ENCODE assay signal across 11 cellular contexts in the genomic region with DNA sequence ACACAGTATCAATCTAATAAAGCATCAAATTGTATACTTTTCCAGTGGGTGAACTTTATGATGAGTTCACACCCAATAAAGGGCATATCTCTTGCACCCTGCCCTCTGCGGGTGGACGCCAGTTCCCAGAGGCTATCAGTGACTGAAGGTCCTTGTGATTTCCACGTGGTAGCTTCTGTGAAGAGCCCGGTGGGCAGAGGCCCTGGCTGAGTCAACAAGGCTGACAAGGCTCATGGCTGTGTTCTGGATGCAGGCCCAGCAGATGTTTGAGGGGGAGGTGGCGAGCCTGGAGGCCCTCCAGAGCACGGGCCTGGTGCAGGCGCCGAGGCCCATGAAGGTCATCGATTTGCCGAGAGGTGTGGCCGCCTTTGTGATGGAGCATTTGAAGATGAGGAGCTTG.
DNase-seq lines count a peak whose midpoint lies in the region; ATAC-seq, FAIRE-seq and TF ChIP-seq lines count a peak whose summit lies in the region.
"Had no signal": no experiment of that assay in that cellular context is flagged by ENCODE, and none has a peak within 500 bp of the region (broad histone marks: within the 10 kb centered on the region; RNA-seq: fewer than 3 reads in every experiment).

No MANE protein-coding gene starts in this region.

- no peaks in the 10 kb centered on the region for H3K9me3 Mint-ChIP-seq in CD8-positive, alpha-beta memory T cell

- H3K4me1 ChIP-seq in colonic mucosa = no peaks in the 10 kb centered on the region
- peaks cover 0 to 3% (median 0%) of the 10 kb centered on the region in 4 donors for H3K4me1 ChIP-seq in right lobe of liver
- H3K4me1 ChIP-seq in CD8-positive, alpha-beta memory T cell (ENCODE audit: insufficient read depth, low read length) = no peaks in the 10 kb centered on the region

- no peaks in the 10 kb centered on the region for H3K36me3 Mint-ChIP-seq in CD8-positive, alpha-beta memory T cell

- H3K36me3 ChIP-seq in colonic mucosa = no peaks in the 10 kb centered on the region
- no peaks in the 10 kb centered on the region for H3K36me3 ChIP-seq in right lobe of liver
- no peaks in the 10 kb centered on the region for H3K36me3 ChIP-seq in CD8-positive, alpha-beta memory T cell (ENCODE audit: insufficient read depth, low read length)
- H3K36me3 ChIP-seq: lower lobe of right lung had no signal

- ATAC-seq in right lobe of liver (peak; percentile 86 to 96 (median 92)), HG02642 (IDR thresholded peaks at IDR 0.05; ENCODE audit: poor library complexity, unreplicated experiment) (no peak)

- FAIRE-seq in RCC 7860 (lab: Jason Lieb, UNC) = no peak

- CTCF ChIA-PET in CD8-positive, alpha-beta memory T cell (lab: Charles Lee) = no interaction called here

- TF ChIP-seq CTCF in colonic mucosa (IDR thresholded peaks at IDR 0.05) (no peak), right lobe of liver (IDR thresholded peaks at IDR 0.05) (no peak)

- POLR2A ChIA-PET in CD8-positive, alpha-beta memory T cell (lab: Charles Lee) = no interaction called here

- H3K27me3 Mint-ChIP-seq in CD8-positive, alpha-beta memory T cell = peaks cover 12 to 24% of the 10 kb centered on the region in 2 donors

- TF ChIP-seq POLR2A in right lobe of liver (IDR thresholded peaks at IDR 0.05) = no peak

- 19% methylated on average over 11 of the region's 11 CpGs for WGBS in right lobe of liver (ENCODE audit: insufficient coverage, low coverage, low lambda C conversion rate, missing lambda C conversion rate)

- DNase-seq in COR-L47 (lab: John Stamatoyannopoulos, UW) = peak; percentile 49
- DNase-seq in NCI-H1105 (lab: John Stamatoyannopoulos, UW) = peak; percentile 52
- peak; percentile 28 for DNase-seq in colonic mucosa
- peak; percentile 73 to 89 (median 76) for DNase-seq in right lobe of liver
- no peak for DNase-seq in T-helper 1 cell
- no peak for DNase-seq in CD8-positive, alpha-beta memory T cell
- no peak for DNase-seq in RCC 7860 (ENCODE audit: low spot score)
- DNase-seq: lower lobe of right lung, NCI-H1694 had no signal

- intact Hi-C loops in colonic mucosa (cut with DNase I) (no loop called here), right lobe of liver (cut with DNase I) (no loop called here)

- H3K9me3 ChIP-seq in colonic mucosa = no peaks in the 10 kb centered on the region
- no peaks in the 10 kb centered on the region for H3K9me3 ChIP-seq in right lobe of liver
- H3K9me3 ChIP-seq in CD8-positive, alpha-beta memory T cell (ENCODE audit: low read length) = no peaks in the 10 kb centered on the region
- H3K9me3 ChIP-seq: lower lobe of right lung had no signal

- H3K27ac ChIP-seq in colonic mucosa (no peak overlapping the region), right lobe of liver (no peak overlapping the region)
- no peak overlapping the region for H3K27ac ChIP-seq in CD8-positive, alpha-beta memory T cell (ENCODE audit: low read depth, low read length)
- H3K27ac ChIP-seq: lower lobe of right lung had no signal

- no peak overlapping the region for H3K4me3 Mint-ChIP-seq in CD8-positive, alpha-beta memory T cell
- H3K4me3 Mint-ChIP-seq: B cell had no signal

- H3K27ac Mint-ChIP-seq in CD8-positive, alpha-beta memory T cell = no peak overlapping the region
- H3K27ac Mint-ChIP-seq: B cell had no signal

- H3K9ac ChIP-seq in colonic mucosa (ENCODE audit: low read depth in 2 of 2, low read length in 2 of 2) = no peak overlapping the region

- H3K4me3 ChIP-seq in colonic mucosa (no peak overlapping the region), right lobe of liver (no peak overlapping the region)
- no peak overlapping the region for H3K4me3 ChIP-seq in CD8-positive, alpha-beta memory T cell (ENCODE audit: low read length)
- H3K4me3 ChIP-seq: lower lobe of right lung had no signal

- no peaks in the 10 kb centered on the region for H3K4me1 Mint-ChIP-seq in CD8-positive, alpha-beta memory T cell
- H3K4me1 Mint-ChIP-seq: B cell had no signal

- H3K27me3 ChIP-seq in colonic mucosa (no peaks in the 10 kb centered on the region), right lobe of liver (no peaks in the 10 kb centered on the region)
- no peaks in the 10 kb centered on the region for H3K27me3 ChIP-seq in CD8-positive, alpha-beta memory T cell (ENCODE audit: insufficient read depth, low read length, poor library complexity, severe bottlenecking)

Comparison
In these comparisons a context has a peak if more than half of its experiments do, and no peak if none do; other contexts are left out.
1. DNase-seq: peak in COR-L47 (single experiment), NCI-H1105 (single experiment), colonic mucosa (single experiment) and right lobe of liver (3 of 3); none in T-helper 1 cell (0 of 5), CD8-positive, alpha-beta memory T cell (0 of 5) and RCC 7860 (single experiment).